In genomic region chr1:43221256-43221778, GRCh38 we compare ENCODE assay signal across 14 cellular contexts. TPM values are rescaled to one million over a fixed set of nuclear protein-coding genes. Genes with fewer than 3 reads are reported as not detected.
DNase-seq lines count a peak whose midpoint lies in the region; ATAC-seq, FAIRE-seq and TF ChIP-seq lines count a peak whose summit lies in the region.
"Had no signal": no experiment of that assay in that cellular context is flagged by ENCODE, and none has a peak within 500 bp of the region (broad histone marks: within the 10 kb centered on the region; RNA-seq: fewer than 3 reads in every experiment).

No MANE protein-coding gene starts in this region.

- H3K36me3 ChIP-seq in smooth muscle cell (ENCODE audit: low read depth) = no peaks in the 10 kb centered on the region
- H3K36me3 ChIP-seq: lower lobe of right lung, upper lobe of left lung had no signal

- no peaks in the 10 kb centered on the region for H3F3A ChIP-seq in smooth muscle cell (ENCODE audit: low read depth)

- TF ChIP-seq POLR2A in GM12892 (IDR thresholded peaks at IDR 0.05; ENCODE audit: low read depth, low read length) = 0 out of 2 replicates have a peak, but pooled peaks have one; percentile 21

- H3K9me3 Mint-ChIP-seq in T-cell = no peaks in the 10 kb centered on the region
- H3K9me3 Mint-ChIP-seq: activated naive CD8-positive, alpha-beta T cell treated with anti-CD3 and anti-CD28 coated beads, Interleukin-2, amount 10 ng/mL, durations not matched to agents 7 days and 5 days; CD4-positive, alpha-beta memory T cell had no signal

- no peak overlapping the region for H3K27ac ChIP-seq in smooth muscle cell (ENCODE audit: low read depth)
- H3K27ac ChIP-seq: lower lobe of right lung, upper lobe of left lung had no signal

- CTCF ChIA-PET in T-cell (lab: Charles Lee) = no interaction called here
- CTCF ChIA-PET in HEK293T (lab: Yijun Ruan, JAX) = no interaction called here

- no peak overlapping the region for H3K4me3 ChIP-seq in smooth muscle cell
- H3K4me3 ChIP-seq: lower lobe of right lung, upper lobe of left lung had no signal

- no peaks in the 10 kb centered on the region for H4K20me1 ChIP-seq in smooth muscle cell (ENCODE audit: low read depth)

- H2AFZ ChIP-seq in smooth muscle cell (ENCODE audit: low read depth) = no peak overlapping the region

- no peak for TF ChIP-seq CTCF in smooth muscle cell (IDR thresholded peaks at IDR 0.05; ENCODE audit: borderline replicate concordance, insufficient read depth, poor library complexity, severe bottlenecking)

- no peaks in the 10 kb centered on the region for H3K27me3 ChIP-seq in smooth muscle cell (ENCODE audit: low read depth)
- H3K27me3 ChIP-seq: upper lobe of left lung had no signal

- H3K9me3 ChIP-seq in smooth muscle cell (replicated peaks; ENCODE audit: low read depth) = no peaks in the 10 kb centered on the region
- H3K9me3 ChIP-seq: lower lobe of right lung, upper lobe of left lung had no signal

- H3K4me2 ChIP-seq in smooth muscle cell = no peak overlapping the region

- POLR2A ChIA-PET in T-cell (lab: Charles Lee) = no interaction called here
- POLR2A ChIA-PET in HEK293T (lab: Yijun Ruan, JAX) = no interaction called here

- H3K4me1 ChIP-seq in smooth muscle cell (ENCODE audit: low read depth) = no peaks in the 10 kb centered on the region
- H3K4me1 ChIP-seq: upper lobe of left lung had no signal

- H3K4me1 Mint-ChIP-seq in T-cell = peaks cover 3 to 8% (median 6%) of the 10 kb centered on the region in 3 donors
- H3K4me1 Mint-ChIP-seq: CD4-positive, alpha-beta memory T cell had no signal

- no peaks in the 10 kb centered on the region for H3K36me3 Mint-ChIP-seq in T-cell
- H3K36me3 Mint-ChIP-seq: activated naive CD8-positive, alpha-beta T cell treated with anti-CD3 and anti-CD28 coated beads, Interleukin-2, amount 10 ng/mL, durations not matched to agents 7 days and 5 days; CD4-positive, alpha-beta memory T cell had no signal

- H3K27ac Mint-ChIP-seq in T-cell = peak overlapping the region; percentile 36 to 66
- H3K27ac Mint-ChIP-seq: activated naive CD8-positive, alpha-beta T cell treated with anti-CD3 and anti-CD28 coated beads, Interleukin-2, amount 10 ng/mL, durations not matched to agents 7 days and 5 days; CD4-positive, alpha-beta memory T cell had no signal

- peaks cover 0 to 5% of the 10 kb centered on the region in 2 donors for H3K27me3 Mint-ChIP-seq in T-cell

- no peak overlapping the region for H3K4me3 Mint-ChIP-seq in T-cell
- H3K4me3 Mint-ChIP-seq: activated naive CD8-positive, alpha-beta T cell treated with anti-CD3 and anti-CD28 coated beads, Interleukin-2, amount 10 ng/mL, durations not matched to agents 7 days and 5 days; CD4-positive, alpha-beta memory T cell had no signal

- DNase-seq in GM12892 (ENCODE audit: insufficient read length) (peak; percentile 34), T-cell (no peak), HEK293T (ENCODE audit: extremely low spot score) (no peak), EL (no peak), HTR-8/SVneo (ENCODE audit: insufficient read length, low spot score) (no peak), smooth muscle cell (lab: John Stamatoyannopoulos, UW; ENCODE audit: unreplicated experiment) (no peak)
- DNase-seq: activated naive CD8-positive, alpha-beta T cell treated with anti-CD3 and anti-CD28 coated beads, Interleukin-2, amount 10 ng/mL, durations not matched to agents 7 days and 5 days; CD4-positive, alpha-beta memory T cell; lower lobe of right lung; NCI-H2107; upper lobe of left lung had no signal

- peak; percentile 67 for ATAC-seq in GM21381 (IDR thresholded peaks at IDR 0.05; ENCODE audit: unreplicated experiment)
- peak; percentile 60 for ATAC-seq in HG03139 (IDR thresholded peaks at IDR 0.05; ENCODE audit: unreplicated experiment)
- ATAC-seq in T-cell (replicated peaks in 1 of 4) = peak in 1 of 4 experiments; percentile 17

- WGBS in smooth muscle cell (ENCODE audit: low lambda C conversion rate) = 85% methylated on average over 4 of the region's 4 CpGs

- H3K79me2 ChIP-seq in smooth muscle cell (ENCODE audit: low read depth) = no peaks in the 10 kb centered on the region

- peak; percentile 92 for FAIRE-seq in GM12892 (lab: Jason Lieb, UNC)
- no peak for FAIRE-seq in HTR-8/SVneo (lab: Jason Lieb, UNC)

- H3K9ac ChIP-seq in smooth muscle cell (ENCODE audit: low read depth) = no peak overlapping the region

TF ChIP-seq in HEK293T, 16 proteins besides CTCF, POLR2A, EP300 and RAD21:
- TF ChIP-seq FOXM1 (IDR thresholded peaks at IDR 0.05; ENCODE audit: borderline replicate concordance) = no peak
- no peak for TF ChIP-seq NFRKB (IDR thresholded peaks at IDR 0.05)
- no peak for TF ChIP-seq FOXA1 (IDR thresholded peaks at IDR 0.05)
- no peak for TF ChIP-seq FOXK2 (IDR thresholded peaks at IDR 0.05)
- no peak for TF ChIP-seq L3MBTL2 (conservative IDR thresholded peaks at IDR 0.05)
- TF ChIP-seq LEF1 (IDR thresholded peaks at IDR 0.05; ENCODE audit: borderline replicate concordance) = no peak
- no peak for TF ChIP-seq CTBP1 (IDR thresholded peaks at IDR 0.05; ENCODE audit: borderline replicate concordance)
- no peak for TF ChIP-seq TARDBP (IDR thresholded peaks at IDR 0.05)
- no peak for TF ChIP-seq SP1 (IDR thresholded peaks at IDR 0.05)
- no peak for TF ChIP-seq HDGF (IDR thresholded peaks at IDR 0.05; ENCODE audit: borderline replicate concordance)
TF ChIP-seq in HEK293T: peak in this region for 0.

RNA-seq across cellular contexts. Expression of gene TMEM125, which starts 48.5 kb away (rescaled TPM):
- not detected for polyA plus RNA-seq in GM12892 (2012; ENCODE audit: missing spikeins)
- total RNA-seq in T-cell = under 1 TPM in 3 of 5 donors, not detected in 2; 0.20 to 0.46 (median 0.35) TPM
- total RNA-seq in smooth muscle cell = 2.8 and 4.2 TPM in 2 replicates
- polyA plus RNA-seq in smooth muscle cell = 1.4 and 3.3 TPM in 2 replicates
- total RNA-seq: activated naive CD8-positive, alpha-beta T cell treated with anti-CD3 and anti-CD28 coated beads, Interleukin-2, amount 10 ng/mL, durations not matched to agents 7 days and 5 days; CD4-positive, alpha-beta memory T cell; T-helper 2 cell treated with Interferon-gamma antibody and Interleukin-4, amounts not matched to agents 100 ng/mL and 5 ng/mL, for 36 hours had no signal
- polyA plus RNA-seq: CD4-positive, alpha-beta memory T cell had no signal

RNA-seq across cellular contexts. Expression of gene CFAP57, which starts 49.2 kb away (rescaled TPM):
- 13.9 TPM for polyA plus RNA-seq in GM12892 (2012; ENCODE audit: missing spikeins)
- under 1 TPM in 1 of 5 donors, not detected in 4; 0.07 TPM for total RNA-seq in T-cell
- 0.13 TPM in 1 of 2 replicates, not detected in the other for total RNA-seq in smooth muscle cell
- 0.22 and 0.79 TPM in 2 replicates for polyA plus RNA-seq in smooth muscle cell
- total RNA-seq: activated naive CD8-positive, alpha-beta T cell treated with anti-CD3 and anti-CD28 coated beads, Interleukin-2, amount 10 ng/mL, durations not matched to agents 7 days and 5 days; CD4-positive, alpha-beta memory T cell; T-helper 2 cell treated with Interferon-gamma antibody and Interleukin-4, amounts not matched to agents 100 ng/mL and 5 ng/mL, for 36 hours had no signal

RNA-seq across cellular contexts. Expression of gene EBNA1BP2, which starts 49.2 kb away (rescaled TPM):
- 137 TPM for polyA plus RNA-seq in GM12892 (2012; ENCODE audit: missing spikeins)
- 10 to 100 TPM; 18.4 to 38.1 (median 31.2) TPM for total RNA-seq in T-cell
- 51.8 and 52.0 TPM in 2 replicates for total RNA-seq in smooth muscle cell
- 85.9 and 102 TPM in 2 replicates for polyA plus RNA-seq in smooth muscle cell
